Comparison of ENCODE assay signal across 15 cellular contexts in genomic region chr4:42078184-42078801, GRCh38.
DNase-seq lines count a peak whose midpoint lies in the region; ATAC-seq and FAIRE-seq lines count a peak whose summit lies in the region.
"Had no signal": no experiment of that assay in that cellular context is flagged by ENCODE, and none has a peak within 500 bp of the region (broad histone marks: within the 10 kb centered on the region; RNA-seq: fewer than 3 reads in every experiment).

No MANE protein-coding gene starts in this region.

- ATAC-seq in GM19025 (IDR thresholded peaks at IDR 0.05; ENCODE audit: low read depth, unreplicated experiment): peak; percentile 82
- peak; percentile 78 for ATAC-seq in GM21737 (IDR thresholded peaks at IDR 0.05; ENCODE audit: unreplicated experiment)
- peak; percentile 82 for ATAC-seq in HG03108 (IDR thresholded peaks at IDR 0.05; ENCODE audit: unreplicated experiment)
- ATAC-seq in T-cell (replicated peaks in 1 of 4): no peak
- ATAC-seq: A549; stimulated activated naive CD8-positive, alpha-beta T cell treated with anti-CD3 and anti-CD28 coated beads, Interleukin-15, amount 100 ng/mL, for 72 hours had no signal

- H3K4me1 Mint-ChIP-seq in T-cell: no peaks in the 10 kb centered on the region
- H3K4me1 Mint-ChIP-seq: stimulated activated naive CD8-positive, alpha-beta T cell treated with anti-CD3 and anti-CD28 coated beads, Interleukin-15, amount 100 ng/mL, for 72 hours had no signal

- peaks cover 34% of the 10 kb centered on the region for H3K36me3 Mint-ChIP-seq in T-cell

- DNase-seq in cerebellum (ENCODE audit: low spot score) (no peak), C1 segment of cervical spinal cord (lab: John Stamatoyannopoulos, UW) (no peak), T-cell (no peak)
- no peak for DNase-seq in activated CD8-positive, alpha-beta memory T cell treated with anti-CD3 and anti-CD28 coated beads, Interleukin-2, amount 50 U/mL, for 4 hours
- DNase-seq: brain microvascular endothelial cell; mesenchymal stem cell; RPMI8226; stimulated activated CD4-positive, alpha-beta T cell treated with anti-CD3 and anti-CD28 coated beads, Interleukin-1b, Interleukin-23, amount 100 ng/mL, for 48 hours; stimulated activated naive CD8-positive, alpha-beta T cell treated with anti-CD3 and anti-CD28 coated beads, Interleukin-15, amount 100 ng/mL, for 72 hours had no signal

- H3K4me3 Mint-ChIP-seq in T-cell: no peak overlapping the region
- H3K4me3 Mint-ChIP-seq: stimulated activated naive CD8-positive, alpha-beta T cell treated with anti-CD3 and anti-CD28 coated beads, Interleukin-15, amount 100 ng/mL, for 72 hours had no signal

- H3K27me3 Mint-ChIP-seq in T-cell: no peaks in the 10 kb centered on the region
- H3K27me3 Mint-ChIP-seq: stimulated activated naive CD8-positive, alpha-beta T cell treated with anti-CD3 and anti-CD28 coated beads, Interleukin-15, amount 100 ng/mL, for 72 hours had no signal

- H3K9me3 Mint-ChIP-seq in T-cell: no peaks in the 10 kb centered on the region
- H3K9me3 Mint-ChIP-seq: stimulated activated naive CD8-positive, alpha-beta T cell treated with anti-CD3 and anti-CD28 coated beads, Interleukin-15, amount 100 ng/mL, for 72 hours had no signal

- POLR2A ChIA-PET in T-cell (lab: Charles Lee): no interaction called here

- FAIRE-seq in G401.6 (lab: Jason Lieb, UNC): peak; percentile 11
- FAIRE-seq: A549, H54 had no signal

- H3K27ac Mint-ChIP-seq in T-cell: no peak overlapping the region
- H3K27ac Mint-ChIP-seq: stimulated activated naive CD8-positive, alpha-beta T cell treated with anti-CD3 and anti-CD28 coated beads, Interleukin-15, amount 100 ng/mL, for 72 hours had no signal

- CTCF ChIA-PET in T-cell (lab: Charles Lee): no interaction called here

Comparison
In these comparisons a context has a peak if more than half of its experiments do, and no peak if none do; other contexts are left out.
1. ATAC-seq: peak in GM19025 (single experiment), GM21737 (single experiment) and HG03108 (single experiment); none in T-cell (0 of 4).